ENCODE assay signal across 8 cellular contexts in the genomic region with DNA sequence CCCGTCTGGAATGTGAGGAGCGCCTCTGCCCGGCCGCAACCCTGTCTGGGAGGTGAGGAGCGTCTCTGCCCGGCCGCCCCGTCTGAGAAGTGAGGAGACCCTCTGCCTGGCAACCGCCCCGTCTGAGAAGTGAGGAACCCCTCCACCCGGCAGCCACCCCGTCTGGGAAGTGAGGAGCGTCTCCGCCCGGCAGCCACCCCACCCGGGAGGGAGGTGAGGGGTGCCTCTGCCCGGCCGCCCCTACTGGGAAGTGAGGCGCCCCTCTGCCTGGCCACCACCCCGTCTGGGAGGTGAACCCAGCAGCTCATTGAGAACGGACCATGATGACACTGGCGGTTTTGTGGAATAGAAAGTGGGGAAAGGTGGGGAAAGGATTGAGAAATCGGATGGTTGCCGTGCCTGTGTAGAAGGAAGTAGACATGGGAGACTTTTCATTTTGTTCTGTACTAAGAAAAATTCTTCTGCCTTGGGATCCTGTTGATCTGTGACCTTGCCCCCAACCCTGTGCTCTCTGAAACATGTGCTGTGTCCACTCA. TPM values are rescaled to one million over a fixed set of nuclear protein-coding genes. Genes with fewer than 3 reads are reported as not detected.
"Had no signal": no experiment of that assay in that cellular context is flagged by ENCODE, and none has a peak within 500 bp of the region (broad histone marks: within the 10 kb centered on the region; RNA-seq: fewer than 3 reads in every experiment).

No MANE protein-coding gene starts in this region.

RNA-seq across cellular contexts. Expression of a gene that starts 32.0 kb away (rescaled TPM):
- total RNA-seq: activated CD4-positive, alpha-beta T cell treated with anti-CD3 and anti-CD28 coated beads for 36 hours; activated CD4-positive, alpha-beta T cell treated with anti-CD3 and anti-CD28 coated beads, Interleukin-2, amount 10 ng/mL, durations not matched to agents 7 days and 5 days; activated CD8-positive, alpha-beta T cell treated with anti-CD3 and anti-CD28 coated beads, Interleukin-2, amount 10 ng/mL, durations not matched to agents 7 days and 5 days; activated T-helper 2 cell treated with anti-CD3 and anti-CD28 coated beads, Interferon-gamma antibody, Interleukin-2, Interleukin-4, amounts not matched to agents 10 μg/mL and 5 μg/mL and 100 μg/mL, durations not matched to agents 14 hours and 24 hours and 36 hours; LHCN-M2; SK-MEL-5; T-helper 1 cell treated with Interleukin-12 subunit alpha and Interleukin-12 subunit beta and Interleukin-4 antibody, amounts not matched to agents 30 ng/mL and 1 ng/mL, for 36 hours; T-helper 2 cell treated with Interferon-gamma antibody and Interleukin-4, amounts not matched to agents 100 ng/mL and 5 ng/mL, for 36 hours had no signal
